In genomic region chr6:63635165-63635562, GRCh38 we compare ENCODE assay signal across 8 cellular contexts. TPM values are rescaled to one million over a fixed set of nuclear protein-coding genes. Genes with fewer than 3 reads are reported as not detected.
DNase-seq lines count a peak whose midpoint lies in the region; ATAC-seq and TF ChIP-seq lines count a peak whose summit lies in the region.

No MANE protein-coding gene starts in this region.

- H3K4me1 ChIP-seq in HUES64 (ENCODE audit: insufficient read depth, low read length) (peaks cover 47% of the 10 kb centered on the region), body of pancreas (peaks cover 37% of the 10 kb centered on the region), mucosa of rectum (ENCODE audit: control insufficient read depth in 2 of 2, insufficient read depth in 2 of 2, low read length in 2 of 2) (peaks cover 2 to 12% of the 10 kb centered on the region in 2 donors)

- no peaks in the 10 kb centered on the region for H3K36me3 ChIP-seq in HUES64 (ENCODE audit: insufficient read depth, low read length)
- H3K36me3 ChIP-seq in body of pancreas (replicated peaks in 1 of 2; ENCODE audit: insufficient read depth in 1 of 2, low read depth in 2 of 2), result no peaks in the 10 kb centered on the region
- H3K36me3 ChIP-seq in mucosa of rectum (ENCODE audit: control insufficient read depth in 2 of 2, insufficient read depth in 2 of 2, low read length in 2 of 2), result no peaks in the 10 kb centered on the region

- WGBS in HUES64, result 4% methylated on average over 2 of the region's 4 CpGs
- WGBS in body of pancreas, 2 donors, result 0 to 3% methylated on average over 4 of the region's 4 CpGs

- DNase-seq in AG04449 (ENCODE audit: low read depth, low spot score) (no peak), body of pancreas (peak in 1 of 4 donors; percentile 2), COLO668 (lab: John Stamatoyannopoulos, UW; ENCODE audit: unreplicated experiment) (no peak), D341Med (ENCODE audit: low spot score) (no peak)
- no peak for DNase-seq in stimulated activated CD4-positive, alpha-beta T cell treated with anti-CD3 and anti-CD28 coated beads, Interleukin-4, amount 100 ng/mL, for 1 hour

- CTCF ChIA-PET in AG04449 (lab: Yijun Ruan, JAX), result interaction anchor here (0.8 to 4.0 kb wide), 3 partner anchors 37 to 282 kb away, joined by 3 to 34 read pairs (median 8); no protein-coding TSS in a partner anchor

- intact Hi-C loops in body of pancreas (cut with DNase I), result no loop called here

- TF ChIP-seq CTCF in AG04449 (IDR thresholded peaks at IDR 0.05; ENCODE audit: insufficient read depth, low read length, missing control alignments), result no peak
- no peak for TF ChIP-seq CTCF in body of pancreas (IDR thresholded peaks at IDR 0.05)

- H3K27me3 ChIP-seq in HUES64 (ENCODE audit: insufficient read depth, low read length), result peaks cover 39% of the 10 kb centered on the region
- H3K27me3 ChIP-seq in body of pancreas, result no peaks in the 10 kb centered on the region
- H3K27me3 ChIP-seq in mucosa of rectum (ENCODE audit: control insufficient read depth in 2 of 2, insufficient read depth in 2 of 2, low read length in 2 of 2), result no peaks in the 10 kb centered on the region

- no peak for TF ChIP-seq POLR2A in body of pancreas (IDR thresholded peaks at IDR 0.05)

- peak; percentile 26 for ATAC-seq in GM19455 (IDR thresholded peaks at IDR 0.05; ENCODE audit: unreplicated experiment)
- no peak for ATAC-seq in body of pancreas

- H3K4me3 ChIP-seq in AG04449 (ENCODE audit: low read depth, low read length) (peak overlapping the region; percentile 79), HUES64 (ENCODE audit: low read length) (peak overlapping the region; percentile 100), body of pancreas (peak overlapping the region in 1 of 2 donors; percentile 83), mucosa of rectum (ENCODE audit: low read length in 2 of 2) (peak overlapping the region; percentile 83 to 97)

- no peak overlapping the region; the same call in 1 of the 2 replicates for H3K27ac ChIP-seq in HUES64 (ENCODE audit: low read depth, low read length)
- H3K27ac ChIP-seq in body of pancreas, result peak overlapping the region; percentile 33 to 99 (median 98)
- peak overlapping the region; percentile 98 for H3K27ac ChIP-seq in mucosa of rectum (ENCODE audit: low read depth in 2 of 2, low read length in 2 of 2)

- H3K9ac ChIP-seq in HUES64 (ENCODE audit: low read depth, low read length) (peak overlapping the region; percentile 23; the same call in 1 of the 2 replicates), mucosa of rectum (ENCODE audit: low read depth in 1 of 2, low read length in 2 of 2) (peak overlapping the region; percentile 73 to 95)

- POLR2A ChIA-PET in AG04449 (lab: Yijun Ruan, JAX), result interaction anchor here (1.0 kb wide), 2 partner anchors 51 to 108 kb away, joined by 3 to 4 read pairs; no protein-coding TSS in a partner anchor

- H3K9me3 ChIP-seq in HUES64 (ENCODE audit: insufficient read depth, low read depth, low read length) (no peaks in the 10 kb centered on the region), body of pancreas (no peaks in the 10 kb centered on the region), mucosa of rectum (ENCODE audit: control insufficient read depth in 2 of 2, low read length in 2 of 2) (no peaks in the 10 kb centered on the region)

RNA-seq across cellular contexts. Expression of gene PHF3, which starts 0.4 kb away (rescaled TPM):
- polyA plus RNA-seq in HUES64 (2013, experiment 1 of 2), result 32.1 TPM
- polyA plus RNA-seq in HUES64 (2013, experiment 2 of 2), result 35.1 TPM
- total RNA-seq in body of pancreas, result 10 to 100 TPM; 40.9 to 55.0 TPM
